Comparison of ENCODE assay signal across 14 cellular contexts in genomic region chr14:75510547-75510946, GRCh38. TPM values are rescaled to one million over a fixed set of nuclear protein-coding genes. Genes with fewer than 3 reads are reported as not detected.
"Had no signal": no experiment of that assay in that cellular context is flagged by ENCODE, and none has a peak within 500 bp of the region (broad histone marks: within the 10 kb centered on the region; RNA-seq: fewer than 3 reads in every experiment).

No MANE protein-coding gene starts in this region.

- H3K36me3 Mint-ChIP-seq: mesothelial cell of epicardium had no signal

- H3K27ac ChIP-seq: dorsolateral prefrontal cortex, gastroesophageal sphincter, ovary, right lobe of liver, thyroid gland had no signal

- H3K36me3 ChIP-seq: gastroesophageal sphincter, ovary, right lobe of liver, thyroid gland had no signal

- H3K27me3 ChIP-seq: dorsolateral prefrontal cortex, gastroesophageal sphincter, ovary, right lobe of liver, thyroid gland had no signal

- ATAC-seq: gastroesophageal sphincter, right lobe of liver had no signal

- H3K4me3 ChIP-seq: dorsolateral prefrontal cortex, gastroesophageal sphincter, lung, ovary, right lobe of liver, thyroid gland had no signal

- DNase-seq: activated CD8-positive, alpha-beta memory T cell treated with anti-CD3 and anti-CD28 coated beads, Interleukin-2, amount 50 U/mL, for 48 hours; activated gamma-delta T cell; dorsolateral prefrontal cortex; endodermal cell; islet precursor cell; ovary; right lobe of liver; SW 1271; thyroid gland had no signal

- H3K4me1 Mint-ChIP-seq: endodermal cell, mesothelial cell of epicardium had no signal

- H3K9me3 ChIP-seq: ovary, right lobe of liver, thyroid gland had no signal

- H3K27ac Mint-ChIP-seq: endodermal cell; mesothelial cell of epicardium; T-helper 2 cell treated with Interferon-gamma antibody and Interleukin-4, amounts not matched to agents 5 μg/mL and 100 μg/mL, for 36 hours had no signal

- H3K4me3 Mint-ChIP-seq: endodermal cell; mesothelial cell of epicardium; T-helper 2 cell treated with Interferon-gamma antibody and Interleukin-4, amounts not matched to agents 5 μg/mL and 100 μg/mL, for 36 hours had no signal

- H3K4me1 ChIP-seq: right lobe of liver had no signal

RNA-seq across cellular contexts. Expression of gene BATF, which starts 11.7 kb away (rescaled TPM):
- total RNA-seq: endodermal cell, epithelial cell of proximal tubule had no signal
